ENCODE assay signal across 1 cellular context in genomic region chr11:62664405-62665074, GRCh38.
TF ChIP-seq lines count a peak whose summit lies in the region.

No MANE protein-coding gene starts in this region.

TF ChIP-seq in H1, 55 proteins besides CTCF, POLR2A, EP300 and RAD21:
- peak in 1 of 2 experiments; percentile 53; a peak in 2 of 4 replicates for TF ChIP-seq SIN3A (conservative IDR thresholded peaks at IDR 0.05 in 1 of 2, IDR thresholded peaks at IDR 0.05 in 1 of 2; ENCODE audit: low read depth in 1 of 2, low read length in 2 of 2)
- TF ChIP-seq ASH2L (IDR thresholded peaks at IDR 0.05; ENCODE audit: low read length) = peak; percentile 41
- TF ChIP-seq, protein P1, sequence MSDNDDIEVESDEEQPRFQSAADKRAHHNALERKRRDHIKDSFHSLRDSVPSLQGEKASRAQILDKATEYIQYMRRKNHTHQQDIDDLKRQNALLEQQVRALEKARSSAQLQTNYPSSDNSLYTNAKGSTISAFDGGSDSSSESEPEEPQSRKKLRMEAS (IDR thresholded peaks at IDR 0.05) = peak; percentile 16; the same call in 1 of the 2 replicates
- TF ChIP-seq BRCA1 (IDR thresholded peaks at IDR 0.05; ENCODE audit: low read depth, low read length) = no peak; the same call in 1 of the 2 replicates
- TF ChIP-seq KDM4A (IDR thresholded peaks at IDR 0.05; ENCODE audit: low read depth, low read length, severe bottlenecking) = peak; percentile 43
- TF ChIP-seq BCL11A (IDR thresholded peaks at IDR 0.05; ENCODE audit: low read depth in 2 of 2, low read length in 2 of 2) = no peak
